9 cellular contexts compared by ENCODE assay signal in the genomic region with DNA sequence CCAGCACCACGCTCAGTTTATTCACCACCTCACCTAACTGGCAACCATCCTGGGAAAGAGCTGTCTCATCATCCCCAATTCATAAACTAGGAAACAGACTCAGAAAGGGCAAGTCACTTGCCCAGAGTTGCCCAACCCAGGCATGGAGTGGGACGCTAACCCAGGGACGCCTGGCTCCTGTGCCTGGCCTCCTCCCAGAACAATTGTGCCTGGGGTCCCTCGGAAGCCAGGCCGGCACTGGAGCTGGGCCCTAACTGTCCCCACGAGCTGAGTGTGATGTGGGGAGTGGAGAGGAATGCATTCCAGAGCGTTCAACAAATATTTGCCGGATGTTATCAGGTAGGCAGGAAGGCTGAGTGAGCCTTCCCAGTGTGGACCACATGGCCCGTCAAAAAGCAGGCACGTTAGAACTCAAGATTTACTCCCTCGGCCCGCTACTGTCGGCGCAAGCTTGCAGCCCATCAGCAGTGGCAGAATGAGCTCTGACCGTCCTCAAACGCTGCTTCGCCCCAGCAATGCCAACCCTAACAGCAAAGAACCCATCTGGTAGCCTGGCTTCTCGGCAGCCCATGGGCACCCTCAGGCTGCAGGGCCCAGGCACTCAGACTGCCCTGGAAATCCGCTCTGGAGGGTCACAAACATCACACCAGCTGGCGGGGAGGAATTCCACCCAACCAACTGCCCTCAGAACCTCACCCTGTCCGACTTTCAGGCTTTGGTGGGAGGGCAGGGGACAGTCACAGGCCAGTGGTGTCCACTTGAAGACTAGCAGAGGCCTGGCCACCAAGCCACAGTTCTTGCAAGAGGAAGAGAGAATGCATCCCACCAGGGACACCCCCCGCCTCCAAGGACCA. TPM values are rescaled to one million over a fixed set of nuclear protein-coding genes. Genes with fewer than 3 reads are reported as not detected.
DNase-seq lines count a peak whose midpoint lies in the region; TF ChIP-seq lines count a peak whose summit lies in the region.
"Had no signal": no experiment of that assay in that cellular context is flagged by ENCODE, and none has a peak within 500 bp of the region (broad histone marks: within the 10 kb centered on the region; RNA-seq: fewer than 3 reads in every experiment).

No MANE protein-coding gene starts in this region.

- H3K4me3 Mint-ChIP-seq in neural crest cell = no peak overlapping the region

- H3K27ac ChIP-seq in AG04450 (ENCODE audit: low read depth, low read length) (peak overlapping the region; percentile 98), SJCRH30 (peak overlapping the region; percentile 78)

- DNase-seq in AG04450 (ENCODE audit: low read depth, low spot score) = no peak
- no peak for DNase-seq in SJCRH30
- DNase-seq in epithelial cell of esophagus (ENCODE audit: low read depth) = peak; percentile 73
- DNase-seq in neural crest cell (ENCODE audit: low read depth, low spot score) = no peak
- DNase-seq in NCI-H748 (lab: John Stamatoyannopoulos, UW; ENCODE audit: unreplicated experiment) = no peak
- DNase-seq in NCI-H1694 treated with DMSO at 0.1 percent for 48 hours (lab: John Stamatoyannopoulos, UW) = no peak
- DNase-seq in DMS53 (lab: John Stamatoyannopoulos, UW) = no peak
- DNase-seq in NCI-H1105 (lab: John Stamatoyannopoulos, UW) = no peak
- DNase-seq: SIG-M5 had no signal

- H3K27me3 ChIP-seq in AG04450 (ENCODE audit: control insufficient read depth, insufficient read depth, low read length) = no peaks in the 10 kb centered on the region
- no peaks in the 10 kb centered on the region for H3K27me3 ChIP-seq in SJCRH30

- H3K9me3 ChIP-seq in AG04450 (ENCODE audit: control insufficient read depth, insufficient read depth, low read length) = peaks cover 5% of the 10 kb centered on the region; the same call in 1 of the 2 replicates
- H3K9me3 ChIP-seq in SJCRH30 (replicated peaks) = no peaks in the 10 kb centered on the region

- H3K9me3 Mint-ChIP-seq in neural crest cell = no peaks in the 10 kb centered on the region

- H3K4me3 ChIP-seq in AG04450 (ENCODE audit: low read depth, low read length) = peak overlapping the region; percentile 15; the same call in 1 of the 2 replicates
- no peak overlapping the region for H3K4me3 ChIP-seq in SJCRH30
- H3K4me3 ChIP-seq in epithelial cell of esophagus (ENCODE audit: low read length) = no peak overlapping the region

- TF ChIP-seq CTCF in AG04450 (IDR thresholded peaks at IDR 0.05; ENCODE audit: low read depth, low read length) (no peak), epithelial cell of esophagus (IDR thresholded peaks at IDR 0.05; ENCODE audit: insufficient read depth, low read depth, low read length, missing control alignments) (no peak), neural crest cell (conservative IDR thresholded peaks at IDR 0.05) (no peak)

- peaks cover 51% of the 10 kb centered on the region for H3K4me1 Mint-ChIP-seq in neural crest cell

- H3K27ac Mint-ChIP-seq in neural crest cell (ENCODE audit: unreplicated experiment) = peak overlapping the region; percentile 75

- POLR2A ChIA-PET in AG04450 (lab: Yijun Ruan, JAX) = interaction anchor here (0.7 to 1.9 kb wide), 5 partner anchors 9 to 25 kb away, joined by 3 to 6 read pairs (median 4); no protein-coding TSS in a partner anchor

- peaks cover 5% of the 10 kb centered on the region for H3K36me3 Mint-ChIP-seq in neural crest cell (ENCODE audit: low read depth)

- CTCF ChIA-PET in AG04450 (lab: Charles Lee) = interaction anchor here (0.8 kb wide), 1 partner anchor 118 kb away, joined by 5 read pairs; no protein-coding TSS in a partner anchor

- H3K4me1 ChIP-seq in SJCRH30 = peaks cover 52% of the 10 kb centered on the region

- no peaks in the 10 kb centered on the region for H3K27me3 Mint-ChIP-seq in neural crest cell (ENCODE audit: low read depth)

- peaks cover 3% of the 10 kb centered on the region; the same call in 1 of the 2 replicates for H3K36me3 ChIP-seq in SJCRH30

RNA-seq across cellular contexts. Expression of a gene that starts 35.6 kb away (rescaled TPM):
- polyA plus RNA-seq in AG04450 (2011; rRNA removed) = 338 and 432 TPM in 2 replicates
- polyA minus RNA-seq in AG04450 (2011; rRNA and poly(A)+ RNA removed) = 1,487 and 1,729 TPM in 2 replicates
- total RNA-seq in SJCRH30 (2014; rRNA removed; shearing (Covaris generic)) = 151 TPM in 2 replicates
- 160 and 171 TPM in 2 replicates for total RNA-seq in neural crest cell
